In genomic region chr10:115141254-115141653, GRCh38 we compare ENCODE assay signal across 11 cellular contexts. TPM values are rescaled to one million over a fixed set of nuclear protein-coding genes. Genes with fewer than 3 reads are reported as not detected.
A peak's percentile ranks its signal among the peaks of the same experiment; 100 is the strongest.
DNase-seq lines count a peak whose midpoint lies in the region; ATAC-seq, FAIRE-seq and TF ChIP-seq lines count a peak whose summit lies in the region.
"Had no signal": no experiment of that assay in that cellular context is flagged by ENCODE, and none has a peak within 500 bp of the region (broad histone marks: within the 10 kb centered on the region; RNA-seq: fewer than 3 reads in every experiment).

No MANE protein-coding gene starts in this region.

- no peak overlapping the region for H3K4me3 ChIP-seq in DND-41 (ENCODE audit: low read depth in 1 of 2, low read length in 2 of 2)
- no peak overlapping the region for H3K4me3 ChIP-seq in H1 (ENCODE audit: extremely low read depth in 1 of 4, insufficient read depth in 2 of 4, low read depth in 3 of 4, low read length in 4 of 4)
- H3K4me3 ChIP-seq in testis: no peak overlapping the region
- H3K4me3 ChIP-seq: ovary had no signal

- no peak overlapping the region for H2BK12ac ChIP-seq in H1 (ENCODE audit: low read depth, low read length)

- no peak overlapping the region for H2AFZ ChIP-seq in DND-41 (ENCODE audit: low read depth, low read length)
- H2AFZ ChIP-seq in H1 (ENCODE audit: low read length): no peak overlapping the region

- H4K20me1 ChIP-seq in DND-41 (ENCODE audit: insufficient read depth, low read length): no peaks in the 10 kb centered on the region
- no peaks in the 10 kb centered on the region for H4K20me1 ChIP-seq in H1 (replicated peaks in 1 of 2; ENCODE audit: control insufficient read depth in 1 of 2, insufficient read depth in 2 of 2, low read length in 2 of 2)

- TF ChIP-seq POLR2A in H1 (IDR thresholded peaks at IDR 0.05; ENCODE audit: control extremely low read depth in 1 of 2, low read depth in 2 of 2, low read length in 2 of 2) (no peak), testis (IDR thresholded peaks at IDR 0.05) (no peak)

- no peak overlapping the region for H3K23ac ChIP-seq in H1 (ENCODE audit: insufficient read length)

- TF ChIP-seq CTCF in DND-41 (IDR thresholded peaks at IDR 0.05; ENCODE audit: borderline replicate concordance, extremely low read depth, low read length, poor library complexity, severe bottlenecking) (peak; percentile 47), H1 (IDR thresholded peaks at IDR 0.05; ENCODE audit: control extremely low read depth in 1 of 3, insufficient read depth in 1 of 3, low read depth in 1 of 3, low read length in 3 of 3) (peak in 2 of 3 experiments; percentile 9 to 27; a peak in 2 of 4 replicates), nephron progenitor cell (IDR thresholded peaks at IDR 0.05) (peak; percentile 21), testis (IDR thresholded peaks at IDR 0.05) (peak in 1 of 3 experiments; percentile 15)

- H2BK15ac ChIP-seq in H1 (ENCODE audit: low read length): no peak overlapping the region

- H3K27ac ChIP-seq in DND-41 (ENCODE audit: low read length): no peak overlapping the region
- H3K27ac ChIP-seq in H1 (ENCODE audit: low read depth, low read length): no peak overlapping the region
- H3K27ac ChIP-seq in testis: no peak overlapping the region
- H3K27ac ChIP-seq: ovary had no signal

- H4K91ac ChIP-seq in H1 (replicated peaks; ENCODE audit: insufficient read length, low read length): no peak overlapping the region

- H3K9ac ChIP-seq in DND-41 (ENCODE audit: low read depth, low read length) (no peak overlapping the region), H1 (replicated peaks in 1 of 4; ENCODE audit: extremely low read depth in 1 of 4, low read depth in 3 of 4, low read length in 3 of 4) (no peak overlapping the region)

- H3K23me2 ChIP-seq in H1 (ENCODE audit: low read depth, low read length): no peaks in the 10 kb centered on the region

- no peak overlapping the region for H3K27ac Mint-ChIP-seq in nephron progenitor cell

- POLR2A ChIA-PET in H1 (lab: Charles Lee; ENCODE audit: partially characterized antibody): no interaction called here

- H4K5ac ChIP-seq in H1 (ENCODE audit: insufficient read length, low read depth, low read length): no peak overlapping the region

- no peak overlapping the region for H2BK120ac ChIP-seq in H1 (replicated peaks; ENCODE audit: low read depth, low read length)

- no peaks in the 10 kb centered on the region for H3K4me1 Mint-ChIP-seq in nephron progenitor cell

- no peaks in the 10 kb centered on the region for H3K79me2 ChIP-seq in DND-41 (ENCODE audit: insufficient read depth, low read length)
- no peaks in the 10 kb centered on the region for H3K79me2 ChIP-seq in H1 (ENCODE audit: control insufficient read depth in 1 of 2, insufficient read depth in 2 of 2, low read length in 2 of 2)

- H3K9me3 Mint-ChIP-seq in nephron progenitor cell: peaks cover 29% of the 10 kb centered on the region

- no peak overlapping the region for H4K8ac ChIP-seq in H1 (ENCODE audit: extremely low read depth, insufficient read depth, low read length)

- H3K14ac ChIP-seq in H1 (ENCODE audit: insufficient read length): no peak overlapping the region

- H3K4me1 ChIP-seq in DND-41 (ENCODE audit: insufficient read depth, low read length): no peaks in the 10 kb centered on the region
- H3K4me1 ChIP-seq in H1 (replicated peaks in 1 of 4; ENCODE audit: control insufficient read depth in 3 of 4, insufficient read depth in 4 of 4, low read length in 3 of 4): no peaks in the 10 kb centered on the region
- no peaks in the 10 kb centered on the region for H3K4me1 ChIP-seq in testis

- no peak overlapping the region for H3K4me3 Mint-ChIP-seq in nephron progenitor cell

- H3K4me2 ChIP-seq in DND-41 (ENCODE audit: insufficient read depth, low read length): no peak overlapping the region
- no peak overlapping the region for H3K4me2 ChIP-seq in H1 (ENCODE audit: insufficient read depth in 1 of 2, low read depth in 2 of 2, low read length in 2 of 2)

- H3K18ac ChIP-seq in H1 (ENCODE audit: extremely low read depth, low read length): no peak overlapping the region

- no peaks in the 10 kb centered on the region for H3K79me1 ChIP-seq in H1 (ENCODE audit: low read depth, low read length)

- no peaks in the 10 kb centered on the region for H3K27me3 Mint-ChIP-seq in nephron progenitor cell (ENCODE audit: low read depth, poor library complexity)

- H3K27me3 ChIP-seq in DND-41 (ENCODE audit: insufficient read depth, low read length, poor library complexity) (no peaks in the 10 kb centered on the region), H1 (replicated peaks in 1 of 4; ENCODE audit: control insufficient read depth in 3 of 4, extremely low read depth in 1 of 4, insufficient read depth in 3 of 4, low read length in 3 of 4) (no peaks in the 10 kb centered on the region), testis (no peaks in the 10 kb centered on the region)
- H3K27me3 ChIP-seq: ovary had no signal

- H2BK5ac ChIP-seq in H1 (ENCODE audit: low read depth, low read length): no peak overlapping the region

- FAIRE-seq in H1 (lab: Jason Lieb, UNC): peak; percentile 24

- H3K36me3 ChIP-seq in DND-41 (ENCODE audit: insufficient read depth, low read length) (no peaks in the 10 kb centered on the region), H1 (ENCODE audit: control insufficient read depth in 2 of 4, insufficient read depth in 4 of 4, low read length in 3 of 4) (0 out of 8 replicates have a peak, but pooled peaks cover 0 to 3% (median 0%) of the 10 kb centered on the region in 4 experiments), testis (ENCODE audit: low read depth, missing control alignments) (no peaks in the 10 kb centered on the region)
- H3K36me3 ChIP-seq: ovary had no signal

- H3K9me3 ChIP-seq in DND-41 (ENCODE audit: insufficient read depth, low read length, severe bottlenecking) (peaks cover under 1% of the 10 kb centered on the region), H1 (ENCODE audit: insufficient read depth in 2 of 2, low read depth in 1 of 2, low read length in 1 of 2) (peaks cover 9 to 14% of the 10 kb centered on the region in 2 experiments; a peak in 3 of 4 replicates), testis (no peaks in the 10 kb centered on the region)
- H3K9me3 ChIP-seq: ovary had no signal

- no peak overlapping the region for H3K56ac ChIP-seq in H1 (replicated peaks; ENCODE audit: insufficient read length, low read depth, low read length)

- H3K36me3 Mint-ChIP-seq in nephron progenitor cell (ENCODE audit: low read depth): peaks cover 55% of the 10 kb centered on the region

- TF ChIP-seq EP300 in H1 (IDR thresholded peaks at IDR 0.05; ENCODE audit: borderline replicate concordance in 1 of 2, low read depth in 2 of 2, low read length in 2 of 2): no peak

- TF ChIP-seq RAD21 in H1 (IDR thresholded peaks at IDR 0.05 in 1 of 2, conservative IDR thresholded peaks at IDR 0.05 in 1 of 2; ENCODE audit: low read depth in 2 of 2, low read length in 2 of 2): peak; percentile 43 to 53

- H2AK5ac ChIP-seq in H1 (ENCODE audit: low read depth, low read length): no peak overlapping the region

- intact Hi-C loops in testis (cut with DNase I; ENCODE audit: low total_unique reads): no loop called here

- H3K4ac ChIP-seq in H1 (replicated peaks; ENCODE audit: insufficient read length, low read depth, low read length): no peak overlapping the region

- H2BK20ac ChIP-seq in H1 (ENCODE audit: low read length): no peak overlapping the region

- DNase-seq in DND-41: no peak
- peak; percentile 24 for DNase-seq in M059J (ENCODE audit: low read depth)
- no peak for DNase-seq in H1 (ENCODE audit: low read depth in 1 of 2, low spot score in 2 of 2)
- no peak for DNase-seq in nephron progenitor cell
- no peak for DNase-seq in NCI-H1105 (lab: John Stamatoyannopoulos, UW)
- no peak for DNase-seq in T1000 (lab: John Stamatoyannopoulos, UW)
- DNase-seq in testis: no peak
- DNase-seq: effector CD8-positive, alpha-beta T cell; NCI-H510A treated with DMSO at 0.1 percent for 48 hours; ovary had no signal

- CTCF ChIA-PET in H1 (lab: Charles Lee; ENCODE audit: partially characterized antibody): interaction anchor here (0.5 to 1.9 kb wide), 11 partner anchors 18 to 864 kb away, joined by 3 to 7 read pairs (median 3); no protein-coding TSS in a partner anchor

- ATAC-seq in DND-41 (ENCODE audit: insufficient read depth, low read depth) (no peak), GM21526 (IDR thresholded peaks at IDR 0.05; ENCODE audit: low FRiP score, unreplicated experiment) (no peak)

TF ChIP-seq in H1, 55 proteins besides CTCF, POLR2A, EP300 and RAD21:
- TF ChIP-seq SUZ12 (IDR thresholded peaks at IDR 0.05; ENCODE audit: low read length): no peak
- TF ChIP-seq CBX5 (IDR thresholded peaks at IDR 0.05; ENCODE audit: low read depth, low read length): no peak
- no peak for TF ChIP-seq CREB1 (IDR thresholded peaks at IDR 0.05)
- no peak for TF ChIP-seq EZH2 (IDR thresholded peaks at IDR 0.05; ENCODE audit: low read depth, low read length, severe bottlenecking)
TF ChIP-seq in H1: peak in this region for 0.

RNA-seq across cellular contexts. Expression of gene ATRNL1, which starts 48.1 kb away (rescaled TPM):
- 5.4 and 6.1 TPM in 2 replicates for total RNA-seq in M059J (2014; rRNA removed; shearing (Covaris generic))
- 17.6 and 18.4 TPM in 2 replicates for total RNA-seq in H1 (2021; fragmentation: NEBNext Ultra II Directional; extraction: Animal tissue kit (Norgen Biotek cat#: 25700))
- polyA plus RNA-seq in H1 (2011; rRNA removed) (2.9 and 5.1 TPM in 2 replicates), testis (ENCODE audit: insufficient read depth, low read depth, low replicate concordance) (32.4 TPM)
- polyA plus RNA-seq in H1 (2011; cell fraction: cytosol; rRNA removed): 5.8 TPM
- 3.9 TPM for polyA plus RNA-seq in H1 (2011; cell fraction: nucleus; rRNA removed)
- 4.6 to 6.0 TPM (median 5.0 TPM) in 4 replicates for polyA plus RNA-seq in H1 (2012, experiment 1 of 2)
- 2.0 TPM for polyA plus RNA-seq in H1 (2012, experiment 2 of 2)
- polyA plus RNA-seq in H1 (2013, experiment 1 of 2): 6.0 TPM
- polyA plus RNA-seq in H1 (2013, experiment 2 of 2): 6.0 TPM
- polyA minus RNA-seq in H1 (2011; rRNA and poly(A)+ RNA removed): 41.0 and 57.2 TPM in 2 replicates
- polyA minus RNA-seq in H1 (2011; cell fraction: cytosol; rRNA and poly(A)+ RNA removed): 22.3 TPM
- 122 TPM for polyA minus RNA-seq in H1 (2011; cell fraction: nucleus; rRNA and poly(A)+ RNA removed)
- total RNA-seq in testis: 10 to 100 TPM; 45.7 to 61.3 TPM
